1 cellular context compared by ENCODE assay signal in genomic region chr2:225400546-225400945, GRCh38.
TF ChIP-seq lines count a peak whose summit lies in the region.

No MANE protein-coding gene starts in this region.

TF ChIP-seq in WTC11, 78 proteins besides CTCF, POLR2A, EP300 and RAD21 (continued from another document):
- TF ChIP-seq ZNF121 (CRISPR knock-in tag; IDR thresholded peaks at IDR 0.05) (no peak), ZBTB21 (CRISPR knock-in tag; IDR thresholded peaks at IDR 0.05; ENCODE audit: borderline replicate concordance) (no peak), ZNF423 (CRISPR knock-in tag; IDR thresholded peaks at IDR 0.05) (no peak), NR1H2 (CRISPR knock-in tag; IDR thresholded peaks at IDR 0.05) (no peak), ATF2 (CRISPR knock-in tag; IDR thresholded peaks at IDR 0.05; ENCODE audit: borderline replicate concordance, low read depth) (no peak), HMGA2 (CRISPR knock-in tag; IDR thresholded peaks at IDR 0.05) (no peak), ATF3 (CRISPR knock-in tag; conservative IDR thresholded peaks at IDR 0.05) (no peak), ZNF396 (CRISPR knock-in tag; IDR thresholded peaks at IDR 0.05; ENCODE audit: borderline replicate concordance) (no peak), IRF2 (CRISPR knock-in tag; IDR thresholded peaks at IDR 0.05; ENCODE audit: borderline replicate concordance, low read depth) (no peak), ZNF532 (CRISPR knock-in tag; IDR thresholded peaks at IDR 0.05; ENCODE audit: borderline replicate concordance) (no peak), ZNF219 (CRISPR knock-in tag; IDR thresholded peaks at IDR 0.05; ENCODE audit: borderline replicate concordance) (no peak), TP53 (CRISPR knock-in tag; IDR thresholded peaks at IDR 0.05) (no peak), IRF1 (CRISPR knock-in tag; IDR thresholded peaks at IDR 0.05) (no peak)
